In genomic region chr16:87182759-87183158, GRCh38 we compare ENCODE assay signal across 29 cellular contexts.
"Had no signal": no experiment of that assay in that cellular context is flagged by ENCODE, and none has a peak within 500 bp of the region (broad histone marks: within the 10 kb centered on the region; RNA-seq: fewer than 3 reads in every experiment).

No MANE protein-coding gene starts in this region.

- DNase-seq: heart left ventricle; hypothalamus; immature natural killer cell; kidney; left colon; left ventricle myocardium inferior; mesendoderm; naive B cell; nephron progenitor cell; pancreas; retina; right cardiac atrium; sigmoid colon; small intestine; spleen; stimulated activated CD4-positive, alpha-beta T cell treated with anti-CD3 and anti-CD28 coated beads, Interleukin-4, amount 100 ng/mL, for 24 hours; stimulated activated naive CD4-positive, alpha-beta T cell; trophoblast cell; upper lobe of right lung had no signal

- FAIRE-seq: islet of Langerhans, kidney, pancreas, small intestine, urothelium cell line had no signal

- H3K4me3 ChIP-seq: heart left ventricle, left ventricle myocardium inferior, lung, pancreas, prostate gland, sigmoid colon, spleen, suprapubic skin, thoracic aorta, tibial artery, upper lobe of right lung had no signal

- H3K36me3 Mint-ChIP-seq: immature natural killer cell, mesothelial cell of epicardium, naive B cell had no signal

- H3K36me3 ChIP-seq: heart left ventricle, left ventricle myocardium inferior, pancreas, prostate gland, sigmoid colon, spleen, suprapubic skin, thoracic aorta, tibial artery, upper lobe of right lung had no signal

- H3K27ac ChIP-seq: heart left ventricle, left ventricle myocardium inferior, pancreas, prostate gland, sigmoid colon, spleen, suprapubic skin, thoracic aorta, tibial artery, upper lobe of right lung had no signal

- H3K27me3 ChIP-seq: pancreas, tibial artery had no signal

- H3K27ac Mint-ChIP-seq: immature natural killer cell; mesothelial cell of epicardium; naive B cell; nephron progenitor cell; stimulated activated effector memory CD8-positive, alpha-beta T cell treated with anti-CD3 and anti-CD28 coated beads, Interleukin-12 subunit alpha, Interleukin-12 subunit beta, amount 100 ng/mL, for 72 hours; stimulated activated naive CD8-positive, alpha-beta T cell treated with anti-CD3 and anti-CD28 coated beads, Interleukin-15, Interleukin-2, amounts not matched to agents 100 ng/mL and 50 ng/mL, for 24 hours had no signal

- ATAC-seq: heart left ventricle; left colon; pancreas; right cardiac atrium; stimulated activated effector memory CD8-positive, alpha-beta T cell treated with anti-CD3 and anti-CD28 coated beads, Interleukin-12 subunit alpha, Interleukin-12 subunit beta, amount 100 ng/mL, for 72 hours; upper lobe of right lung had no signal

- H3K4me3 Mint-ChIP-seq: immature natural killer cell; mesothelial cell of epicardium; naive B cell; nephron progenitor cell; stimulated activated effector memory CD8-positive, alpha-beta T cell treated with anti-CD3 and anti-CD28 coated beads, Interleukin-12 subunit alpha, Interleukin-12 subunit beta, amount 100 ng/mL, for 72 hours; stimulated activated naive CD8-positive, alpha-beta T cell treated with anti-CD3 and anti-CD28 coated beads, Interleukin-15, Interleukin-2, amounts not matched to agents 100 ng/mL and 50 ng/mL, for 24 hours had no signal

- H3K4me1 Mint-ChIP-seq: immature natural killer cell had no signal

- H3K4me1 ChIP-seq: pancreas, prostate gland, sigmoid colon, suprapubic skin had no signal

- H3K9me3 ChIP-seq: heart left ventricle, left ventricle myocardium inferior, pancreas, prostate gland, sigmoid colon, spleen, suprapubic skin, thoracic aorta, tibial artery, upper lobe of right lung had no signal

- H3K9me3 Mint-ChIP-seq: immature natural killer cell, nephron progenitor cell had no signal
